26 cellular contexts compared by ENCODE assay signal in genomic region chr7:132176719-132177118, GRCh38.
"Had no signal": no experiment of that assay in that cellular context is flagged by ENCODE, and none has a peak within 500 bp of the region (broad histone marks: within the 10 kb centered on the region; RNA-seq: fewer than 3 reads in every experiment).

No MANE protein-coding gene starts in this region.

- H2AFZ ChIP-seq: parathyroid adenoma had no signal

- H3K9me3 ChIP-seq: colonic mucosa, esophagus squamous epithelium, heart right ventricle, lower lobe of right lung, prostate gland, right atrium auricular region, sigmoid colon, thoracic aorta, tibial nerve, vagina had no signal

- H3K27me3 ChIP-seq: colonic mucosa, esophagus squamous epithelium, heart right ventricle, right atrium auricular region, sigmoid colon, tibial nerve, vagina had no signal

- DNase-seq: colonic mucosa; effector memory CD4-positive, alpha-beta T cell; esophagus squamous epithelium; foreskin melanocyte; glutamatergic neuron; heart right ventricle; hypothalamus; immature natural killer cell; islet precursor cell; kidney glomerular epithelial cell; left ventricle myocardium superior; lower lobe of right lung; stimulated activated CD4-positive, alpha-beta T cell treated with anti-CD3 and anti-CD28 coated beads, Interleukin-4, amount 100 ng/mL, for 4 hours; stimulated activated naive CD8-positive, alpha-beta T cell treated with anti-CD3 and anti-CD28 coated beads, Interleukin-15, Interleukin-2, amounts not matched to agents 100 U/mL and 50 U/mL, for 24 hours had no signal

- H3K4me1 ChIP-seq: colonic mucosa, esophagus squamous epithelium, lower lobe of right lung, parathyroid adenoma, prostate gland, right atrium auricular region, sigmoid colon, tibial nerve, vagina had no signal

- H3K27me3 Mint-ChIP-seq: dendritic cell treated with granulocyte-macrophage colony-stimulating factor and Interleukin-4, amounts not matched to agents 40 ng/mL and 50 ng/mL, for 4 days; natural killer cell treated with Interleukin-12 subunit alpha and Interleukin-12 subunit beta and Interleukin-15 and Interleukin-18, amount 100 ng/mL, for 72 hours had no signal

- H3K36me3 ChIP-seq: colonic mucosa, esophagus squamous epithelium, lower lobe of right lung, prostate gland, right atrium auricular region, sigmoid colon, tibial nerve, vagina had no signal

- H3K4me1 Mint-ChIP-seq: immature natural killer cell; neural crest cell; stimulated activated memory B cell treated with anti-CD40 and anti-IgM and Interleukin-4, amounts not matched to agents 10 μg/mL and 1 μg/mL and 100 μg/mL, for 72 hours had no signal

- H3K9me3 Mint-ChIP-seq: dendritic cell treated with granulocyte-macrophage colony-stimulating factor and Interleukin-4, amounts not matched to agents 40 ng/mL and 50 ng/mL, for 4 days; immature natural killer cell; natural killer cell treated with Interleukin-12 subunit alpha and Interleukin-12 subunit beta and Interleukin-15 and Interleukin-18, amount 100 ng/mL, for 72 hours; neural crest cell; stimulated activated memory B cell treated with anti-CD40 and anti-IgM and Interleukin-4, amounts not matched to agents 10 μg/mL and 1 μg/mL and 100 μg/mL, for 72 hours had no signal

- H3K27ac Mint-ChIP-seq: dendritic cell treated with granulocyte-macrophage colony-stimulating factor and Interleukin-4, amounts not matched to agents 40 ng/mL and 50 ng/mL, for 4 days; immature natural killer cell; natural killer cell treated with Interleukin-12 subunit alpha and Interleukin-12 subunit beta and Interleukin-15 and Interleukin-18, amount 100 ng/mL, for 72 hours; stimulated activated memory B cell treated with anti-CD40 and anti-IgM and Interleukin-4, amounts not matched to agents 10 μg/mL and 1 μg/mL and 100 μg/mL, for 72 hours had no signal

- H3K9ac ChIP-seq: parathyroid adenoma had no signal

- H3K4me3 Mint-ChIP-seq: dendritic cell treated with granulocyte-macrophage colony-stimulating factor and Interleukin-4, amounts not matched to agents 40 ng/mL and 50 ng/mL, for 4 days; immature natural killer cell; natural killer cell treated with Interleukin-12 subunit alpha and Interleukin-12 subunit beta and Interleukin-15 and Interleukin-18, amount 100 ng/mL, for 72 hours; neural crest cell; stimulated activated memory B cell treated with anti-CD40 and anti-IgM and Interleukin-4, amounts not matched to agents 10 μg/mL and 1 μg/mL and 100 μg/mL, for 72 hours had no signal

- ATAC-seq: left ventricle myocardium superior; lower lobe of right lung; natural killer cell treated with Interleukin-12 subunit alpha and Interleukin-12 subunit beta and Interleukin-15 and Interleukin-18, amount 100 ng/mL, for 72 hours; stimulated activated memory B cell treated with anti-CD40 and anti-IgM and Interleukin-4, amounts not matched to agents 10 μg/mL and 1 μg/mL and 100 μg/mL, for 72 hours; stimulated activated naive CD8-positive, alpha-beta T cell treated with anti-CD3 and anti-CD28 coated beads, Interleukin-15, Interleukin-2, amounts not matched to agents 100 U/mL and 50 U/mL, for 24 hours had no signal

- H3K4me3 ChIP-seq: colonic mucosa, esophagus squamous epithelium, heart right ventricle, lower lobe of right lung, prostate gland, right atrium auricular region, sigmoid colon, thoracic aorta, tibial nerve, vagina had no signal

- H3K27ac ChIP-seq: colonic mucosa, esophagus squamous epithelium, heart right ventricle, lower lobe of right lung, parathyroid adenoma, prostate gland, right atrium auricular region, sigmoid colon, thoracic aorta, tibial nerve, vagina had no signal

- FAIRE-seq: endometrium had no signal
